Comparison of ENCODE assay signal across 8 cellular contexts in the genomic region with DNA sequence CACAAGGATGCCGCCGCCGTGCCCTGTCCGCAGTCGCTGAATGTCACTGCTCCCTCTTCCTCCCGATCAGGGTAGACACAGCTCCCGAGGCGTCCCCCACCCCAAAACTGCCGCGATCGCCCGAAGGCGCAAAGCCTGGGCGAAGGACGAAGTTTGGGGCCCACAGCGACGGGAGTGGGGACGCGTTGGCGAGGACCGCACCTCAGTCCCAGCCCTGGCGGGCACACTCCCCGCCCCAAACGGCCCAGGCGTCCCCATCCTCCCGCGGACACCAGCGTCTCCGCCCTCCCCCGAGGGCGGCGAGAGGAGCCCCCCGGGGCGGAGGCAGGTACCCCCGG. TPM values are rescaled to one million over a fixed set of nuclear protein-coding genes. Genes with fewer than 3 reads are reported as not detected.
DNase-seq lines count a peak whose midpoint lies in the region; ATAC-seq and TF ChIP-seq lines count a peak whose summit lies in the region.

No MANE protein-coding gene starts in this region.

- TF ChIP-seq EP300 in transverse colon (IDR thresholded peaks at IDR 0.05; ENCODE audit: low read depth): no peak

- in situ Hi-C loops in transverse colon (cut with MboI; ENCODE audit: low pct_ligation_motif_present in 1 of 4, low pct_unique_long_range_greater_than_20kb in 1 of 4, low sequenced_read_pairs in 3 of 4): no loop called here

- H3K36me3 Mint-ChIP-seq in CD8-positive, alpha-beta T cell: no peaks in the 10 kb centered on the region

- WGBS in transverse colon (ENCODE audit: low coverage in 1 of 2), 2 donors: 0% methylated on average over 7 to 14 of the region's 35 CpGs

- peak overlapping the region; percentile 85 for H3K4me3 Mint-ChIP-seq in CD8-positive, alpha-beta T cell

- no peaks in the 10 kb centered on the region for H3K9me3 Mint-ChIP-seq in CD8-positive, alpha-beta T cell

- H3K9me3 ChIP-seq in CD8-positive, alpha-beta T cell (ENCODE audit: low read length): no peaks in the 10 kb centered on the region
- no peaks in the 10 kb centered on the region for H3K9me3 ChIP-seq in neutrophil
- H3K9me3 ChIP-seq in transverse colon: no peaks in the 10 kb centered on the region

- no peak for TF ChIP-seq POLR2A in transverse colon (IDR thresholded peaks at IDR 0.05)

- TF ChIP-seq CTCF in CD8-positive, alpha-beta T cell (IDR thresholded peaks at IDR 0.05): no peak
- TF ChIP-seq CTCF in fibroblast of villous mesenchyme (IDR thresholded peaks at IDR 0.05; ENCODE audit: insufficient read depth, low read depth, low read length) (no peak), neutrophil (IDR thresholded peaks at IDR 0.05) (no peak), transverse colon (IDR thresholded peaks at IDR 0.05) (no peak)

- peak overlapping the region; percentile 61 for H3K27ac ChIP-seq in CD8-positive, alpha-beta T cell (ENCODE audit: low read depth, low read length)
- H3K27ac ChIP-seq in neutrophil (peak overlapping the region; percentile 99), transverse colon (peak overlapping the region; percentile 87 to 99 (median 92))

- ATAC-seq in CD8-positive, alpha-beta T cell: no peak
- ATAC-seq in HG03342 (IDR thresholded peaks at IDR 0.05; ENCODE audit: unreplicated experiment): no peak

- POLR2A ChIA-PET in CD8-positive, alpha-beta T cell (lab: Charles Lee): interaction anchor here (1.0 to 3.1 kb wide), 2 partner anchors 10 to 239 kb away, joined by 3 to 9 read pairs; no protein-coding TSS in a partner anchor
- POLR2A ChIA-PET in HEK293T (lab: Yijun Ruan, JAX): interaction anchor here (0.6 to 0.7 kb wide), 2 partner anchors 24 to 121 kb away, joined by 3 read pairs; no protein-coding TSS in a partner anchor

- H3K27ac Mint-ChIP-seq in CD8-positive, alpha-beta T cell: peak overlapping the region; percentile 82

- H3K36me3 ChIP-seq in CD8-positive, alpha-beta T cell (ENCODE audit: insufficient read depth, low read length): no peaks in the 10 kb centered on the region
- H3K36me3 ChIP-seq in neutrophil (no peaks in the 10 kb centered on the region), transverse colon (no peaks in the 10 kb centered on the region)

- intact Hi-C loops in CD8-positive, alpha-beta T cell (cut with DNase I, micrococcal nuclease): loop anchor here (5.0 to 10.0 kb wide), 8 partner anchors 70 to 1328 kb away; partner anchors contain the start of genes CAMK2G (in 1 of the 2), NDST2 (in 1 of the 2) and PPP3CB (in 1 of the 2)
- intact Hi-C loops in transverse colon (cut with DNase I; ENCODE audit: low total_unique reads): loop anchor here (10.0 kb wide), 2 partner anchors 160 to 410 kb away; partner anchors contain the start of gene COMTD1

- H3K4me1 ChIP-seq in CD8-positive, alpha-beta T cell (ENCODE audit: insufficient read depth, low read length): peaks cover 40% of the 10 kb centered on the region
- H3K4me1 ChIP-seq in neutrophil (ENCODE audit: control insufficient read depth in 1 of 2, insufficient read depth in 1 of 2, low read depth in 1 of 2, low read length in 1 of 2) (peaks cover 20 to 27% of the 10 kb centered on the region in 2 experiments), transverse colon (peaks cover 11 to 43% (median 28%) of the 10 kb centered on the region in 4 donors)

- no peaks in the 10 kb centered on the region for H3K27me3 ChIP-seq in CD8-positive, alpha-beta T cell (ENCODE audit: insufficient read depth, low read length)
- no peaks in the 10 kb centered on the region for H3K27me3 ChIP-seq in neutrophil
- no peaks in the 10 kb centered on the region for H3K27me3 ChIP-seq in transverse colon

- peak in 1 of 7 experiments; percentile 42 for DNase-seq in CD8-positive, alpha-beta T cell
- DNase-seq in HuH-7 (ENCODE audit: low spot score) (peak; percentile 20), fibroblast of villous mesenchyme (ENCODE audit: low read depth) (no peak), transverse colon (peak; percentile 54), HEK293T (ENCODE audit: extremely low spot score) (no peak)
- DNase-seq in activated CD8-positive, alpha-beta memory T cell treated with anti-CD3 and anti-CD28 coated beads, Interleukin-2, amount 50 U/mL, for 48 hours: peak; percentile 80

- CTCF ChIA-PET in CD8-positive, alpha-beta T cell (lab: Charles Lee): interaction anchor here (1.4 kb wide), 2 partner anchors 181 to 405 kb away, joined by 3 read pairs; no protein-coding TSS in a partner anchor
- CTCF ChIA-PET in HEK293T (lab: Yijun Ruan, JAX): no interaction called here

- peaks cover 59% of the 10 kb centered on the region for H3K4me1 Mint-ChIP-seq in CD8-positive, alpha-beta T cell (ENCODE audit: low read depth)

- H3K27me3 Mint-ChIP-seq in CD8-positive, alpha-beta T cell (ENCODE audit: low read depth): no peaks in the 10 kb centered on the region

- peak overlapping the region; percentile 95 for H3K4me3 ChIP-seq in CD8-positive, alpha-beta T cell (ENCODE audit: low read depth, low read length)
- H3K4me3 ChIP-seq in fibroblast of villous mesenchyme (ENCODE audit: low read depth, low read length) (peak overlapping the region; percentile 79), neutrophil (ENCODE audit: low read depth in 1 of 2, low read length in 1 of 2) (peak overlapping the region; percentile 88 to 100), transverse colon (peak overlapping the region; percentile 65 to 93 (median 82))

TF ChIP-seq in HEK293T, 16 proteins besides CTCF, POLR2A, EP300 and RAD21:
- TF ChIP-seq, protein P1, sequence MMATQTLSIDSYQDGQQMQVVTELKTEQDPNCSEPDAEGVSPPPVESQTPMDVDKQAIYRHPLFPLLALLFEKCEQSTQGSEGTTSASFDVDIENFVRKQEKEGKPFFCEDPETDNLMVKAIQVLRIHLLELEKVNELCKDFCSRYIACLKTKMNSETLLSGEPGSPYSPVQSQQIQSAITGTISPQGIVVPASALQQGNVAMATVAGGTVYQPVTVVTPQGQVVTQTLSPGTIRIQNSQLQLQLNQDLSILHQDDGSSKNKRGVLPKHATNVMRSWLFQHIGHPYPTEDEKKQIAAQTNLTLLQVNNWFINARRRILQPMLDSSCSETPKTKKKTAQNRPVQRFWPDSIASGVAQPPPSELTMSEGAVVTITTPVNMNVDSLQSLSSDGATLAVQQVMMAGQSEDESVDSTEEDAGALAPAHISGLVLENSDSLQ (IDR thresholded peaks at IDR 0.05): no peak
- no peak for TF ChIP-seq ARNT (IDR thresholded peaks at IDR 0.05)
- TF ChIP-seq SUZ12 (IDR thresholded peaks at IDR 0.05): no peak
- TF ChIP-seq FOXK2 (IDR thresholded peaks at IDR 0.05): no peak
- TF ChIP-seq LEF1 (IDR thresholded peaks at IDR 0.05; ENCODE audit: borderline replicate concordance): no peak
- TF ChIP-seq ZNF384 (IDR thresholded peaks at IDR 0.05): no peak
- TF ChIP-seq TARDBP (IDR thresholded peaks at IDR 0.05): no peak
- TF ChIP-seq L3MBTL2 (conservative IDR thresholded peaks at IDR 0.05): no peak
- no peak for TF ChIP-seq HDGF (IDR thresholded peaks at IDR 0.05; ENCODE audit: borderline replicate concordance)
- no peak for TF ChIP-seq NFRKB (IDR thresholded peaks at IDR 0.05)
- TF ChIP-seq FOXM1 (IDR thresholded peaks at IDR 0.05; ENCODE audit: borderline replicate concordance): no peak

RNA-seq across cellular contexts. Expression of gene KAT6B, which starts 1.4 kb away (rescaled TPM):
- 10 to 100 TPM; 73.0 to 74.7 TPM for total RNA-seq in CD8-positive, alpha-beta T cell
- total RNA-seq in fibroblast of villous mesenchyme (25.4 and 26.3 TPM in 2 replicates), transverse colon (10 to 100 TPM; 27.3 to 67.0 (median 54.9) TPM)

Comparison
In these comparisons a context has a peak if more than half of its experiments do, and no peak if none do; other contexts are left out.
1. DNase-seq: peak in HuH-7 (single experiment), activated CD8-positive, alpha-beta memory T cell treated with anti-CD3 and anti-CD28 coated beads, Interleukin-2, amount 50 U/mL, for 48 hours (single experiment) and transverse colon (single experiment); none in fibroblast of villous mesenchyme (single experiment) and HEK293T (single experiment).
2. Peak in every context shown above with its lines, with median percentiles within 50 percentile points of each other: H3K27ac ChIP-seq and H3K4me3 ChIP-seq.